9 cellular contexts compared by ENCODE assay signal in genomic region chr6:43702522-43703440, GRCh38. TPM values are rescaled to one million over a fixed set of nuclear protein-coding genes. Genes with fewer than 3 reads are reported as not detected.
A peak's percentile ranks its signal among the peaks of the same experiment; 100 is the strongest.
DNase-seq lines count a peak whose midpoint lies in the region; FAIRE-seq and TF ChIP-seq lines count a peak whose summit lies in the region.
"Had no signal": no experiment of that assay in that cellular context is flagged by ENCODE, and none has a peak within 500 bp of the region (broad histone marks: within the 10 kb centered on the region; RNA-seq: fewer than 3 reads in every experiment).

No MANE protein-coding gene starts in this region.

- H3K4me3 ChIP-seq in esophagus muscularis mucosa (no peak overlapping the region), mucosa of stomach (ENCODE audit: low read length) (no peak overlapping the region)

- intact Hi-C loops in esophagus muscularis mucosa (cut with DNase I), result no loop called here

- no peak for TF ChIP-seq EP300 in esophagus muscularis mucosa (IDR thresholded peaks at IDR 0.05)

- no peak for TF ChIP-seq POLR2A in esophagus muscularis mucosa (IDR thresholded peaks at IDR 0.05; ENCODE audit: low read depth)

- 34% methylated on average over 13 of the region's 15 CpGs for WGBS in esophagus muscularis mucosa

- no peaks in the 10 kb centered on the region for H3K9me3 ChIP-seq in esophagus muscularis mucosa
- H3K9me3 ChIP-seq in mucosa of stomach (ENCODE audit: control insufficient read depth, low read length), result no peaks in the 10 kb centered on the region

- H3K9ac ChIP-seq in mucosa of stomach (ENCODE audit: low read length), result peak overlapping the region; percentile 45

- H3K27ac ChIP-seq in esophagus muscularis mucosa (replicated peaks in 1 of 4), result peak overlapping the region; percentile 55 to 80 (median 76)

- H3K4me1 ChIP-seq in esophagus muscularis mucosa (peaks cover 43 to 64% (median 57%) of the 10 kb centered on the region in 4 donors), mucosa of stomach (ENCODE audit: control insufficient read depth, insufficient read depth, low read length) (peaks cover 90% of the 10 kb centered on the region)

- no peak for TF ChIP-seq CTCF in esophagus muscularis mucosa (IDR thresholded peaks at IDR 0.05)

- no peak for FAIRE-seq in urothelium cell line (lab: Jason Lieb, UNC)

- peak; percentile 38 for DNase-seq in NCI-H2107 treated with DMSO at 0.1 percent for 48 hours (lab: John Stamatoyannopoulos, UW; ENCODE audit: unreplicated experiment)
- DNase-seq in NCI-H2107 (lab: John Stamatoyannopoulos, UW), result no peak
- peak; percentile 96 for DNase-seq in HS-27A (ENCODE audit: low read depth)
- peak; percentile 88 for DNase-seq in SK-N-DZ (ENCODE audit: low spot score)
- DNase-seq in esophagus muscularis mucosa (ENCODE audit: extremely low spot score), result peak; percentile 97
- DNase-seq in urothelium cell line (ENCODE audit: low spot score), result peak; percentile 88
- DNase-seq in activated gamma-delta T cell treated with Interleukin-2 at 50 U/mL for 16 hours, result no peak
- DNase-seq: activated T-cell treated with anti-CD3 and anti-CD28 coated beads, Interleukin-2, amount 50 U/mL, for 4 hours had no signal

- H3K27me3 ChIP-seq in esophagus muscularis mucosa (no peaks in the 10 kb centered on the region), mucosa of stomach (ENCODE audit: control insufficient read depth, insufficient read depth, low read length) (no peaks in the 10 kb centered on the region)

- no peaks in the 10 kb centered on the region for H3K36me3 ChIP-seq in esophagus muscularis mucosa
- H3K36me3 ChIP-seq in mucosa of stomach (ENCODE audit: control insufficient read depth, insufficient read depth, low read length), result no peaks in the 10 kb centered on the region

RNA-seq across cellular contexts. Expression of gene MRPS18A, which starts 15.2 kb away (rescaled TPM):
- 37.9 and 45.6 TPM in 2 replicates for polyA plus RNA-seq in SK-N-DZ (2014; cell fraction: cytosol; rRNA removed)
- polyA plus RNA-seq in SK-N-DZ (2014; cell fraction: nucleus; rRNA removed), result 20.9 and 27.9 TPM in 2 replicates
- 10 to 100 TPM; 30.7 to 47.4 (median 37.1) TPM for total RNA-seq in esophagus muscularis mucosa

RNA-seq across cellular contexts. Expression of gene RSPH9, which starts 57.9 kb away (rescaled TPM):
- not detected in 2 replicates for polyA plus RNA-seq in SK-N-DZ (2014; cell fraction: cytosol; rRNA removed)
- not detected in 2 replicates for polyA plus RNA-seq in SK-N-DZ (2014; cell fraction: nucleus; rRNA removed)
- total RNA-seq in esophagus muscularis mucosa, result under 1 TPM in 2 of 4 donors, not detected in 2; 0.17 to 0.34 TPM
- total RNA-seq: activated T-cell treated with anti-CD3 and anti-CD28 coated beads, Interleukin-2, amount 50 U/mL, for 4 hours had no signal

Comparison
In these comparisons a context has a peak if more than half of its experiments do, and no peak if none do; other contexts are left out.
1. DNase-seq: peak in NCI-H2107 treated with DMSO at 0.1 percent for 48 hours (single experiment), HS-27A (single experiment), SK-N-DZ (single experiment), esophagus muscularis mucosa (single experiment) and urothelium cell line (single experiment); none in NCI-H2107 (single experiment) and activated gamma-delta T cell treated with Interleukin-2 at 50 U/mL for 16 hours (single experiment).